ENCODE assay signal across 17 cellular contexts in the genomic region with DNA sequence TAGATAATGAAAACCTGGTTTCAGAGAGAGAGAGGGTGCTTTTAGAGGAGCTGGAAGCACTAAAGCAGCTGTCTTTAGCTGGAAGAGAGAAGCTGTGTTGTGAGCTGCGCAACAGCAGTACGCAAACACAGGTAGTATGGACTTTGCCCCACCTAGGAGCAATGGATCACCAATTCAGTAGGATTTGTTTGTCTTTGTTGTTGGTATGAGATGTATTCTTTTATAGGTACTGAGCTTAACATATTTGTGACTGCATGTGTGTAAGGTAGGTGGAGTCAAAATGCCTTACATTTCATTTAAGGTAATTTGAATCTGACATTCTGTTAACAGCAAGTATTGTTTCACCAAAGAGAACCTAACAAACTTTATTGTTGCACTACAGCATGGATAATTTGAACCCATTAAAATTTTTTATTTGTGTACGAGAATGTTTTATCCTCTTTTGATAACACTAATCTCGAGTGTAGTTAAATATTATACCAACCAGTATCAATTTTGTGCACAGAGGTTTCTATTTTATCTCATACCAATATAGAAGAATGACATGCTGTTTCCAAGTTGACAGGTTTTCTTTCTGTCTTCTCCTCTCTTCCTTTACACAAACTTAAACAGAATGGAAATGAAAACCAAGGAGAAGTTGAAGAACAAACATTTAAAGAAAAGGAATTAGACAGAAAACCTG.
DNase-seq lines count a peak whose midpoint lies in the region; ATAC-seq and TF ChIP-seq lines count a peak whose summit lies in the region.
"Had no signal": no experiment of that assay in that cellular context is flagged by ENCODE, and none has a peak within 500 bp of the region (broad histone marks: within the 10 kb centered on the region; RNA-seq: fewer than 3 reads in every experiment).

No MANE protein-coding gene starts in this region.

- no peaks in the 10 kb centered on the region for H3K9me3 Mint-ChIP-seq in progenitor cell of endocrine pancreas (ENCODE audit: low read depth)
- H3K9me3 Mint-ChIP-seq: CD4-positive, CD25-positive, alpha-beta regulatory T cell had no signal

- peak overlapping the region; percentile 59 for H3K4me3 Mint-ChIP-seq in progenitor cell of endocrine pancreas (ENCODE audit: low read depth)
- H3K4me3 Mint-ChIP-seq: CD4-positive, CD25-positive, alpha-beta regulatory T cell had no signal

- ATAC-seq in upper lobe of left lung (ENCODE audit: low FRiP score in 2 of 2), result no peak

- peak; percentile 72 for DNase-seq in COLO668 (lab: John Stamatoyannopoulos, UW; ENCODE audit: unreplicated experiment)
- DNase-seq in LoVo (ENCODE audit: low spot score), result peak; percentile 82
- no peak for DNase-seq in right atrium auricular region (ENCODE audit: low spot score)
- peak; percentile 37 for DNase-seq in progenitor cell of endocrine pancreas (ENCODE audit: low spot score, unreplicated experiment)
- no peak for DNase-seq in NOMO-1 treated with dmso at 0.1 percent for 144 hours (lab: John Stamatoyannopoulos, UW; ENCODE audit: unreplicated experiment)
- DNase-seq in upper lobe of left lung, result no peak
- no peak for DNase-seq in COLO829 (ENCODE audit: low spot score)
- no peak for DNase-seq in effector CD8-positive, alpha-beta T cell (lab: John Stamatoyannopoulos, UW)
- DNase-seq: activated CD4-positive, alpha-beta T cell treated with anti-CD3 and anti-CD28 coated beads for 48 hours; CD4-positive, CD25-positive, alpha-beta regulatory T cell; DMS79; NCI-H187; NCI-H2227 treated with DMSO at 0.1 percent for 48 hours; ovary; stimulated activated CD4-positive, alpha-beta T cell treated with anti-CD3 and anti-CD28 coated beads, Interleukin-4, amount 100 ng/mL, for 24 hours; uterus had no signal

- peaks cover 39% of the 10 kb centered on the region for H3K36me3 ChIP-seq in right atrium auricular region
- peaks cover 12 to 73% (median 31%) of the 10 kb centered on the region in 4 donors for H3K36me3 ChIP-seq in upper lobe of left lung
- H3K36me3 ChIP-seq: ovary, uterus had no signal

- no peak overlapping the region for H3K4me3 ChIP-seq in right atrium auricular region
- no peak overlapping the region for H3K4me3 ChIP-seq in upper lobe of left lung
- H3K4me3 ChIP-seq: ovary, uterus had no signal

- H3K4me1 ChIP-seq in right atrium auricular region (peaks cover 0 to 7% of the 10 kb centered on the region in 2 donors), upper lobe of left lung (no peaks in the 10 kb centered on the region)

- peaks cover 22% of the 10 kb centered on the region for H3K36me3 Mint-ChIP-seq in progenitor cell of endocrine pancreas (ENCODE audit: insufficient read depth)

- H3K9me3 ChIP-seq in right atrium auricular region (no peaks in the 10 kb centered on the region), upper lobe of left lung (no peaks in the 10 kb centered on the region)
- H3K9me3 ChIP-seq: ovary, uterus had no signal

- TF ChIP-seq CTCF in right atrium auricular region (IDR thresholded peaks at IDR 0.05), result no peak
- TF ChIP-seq CTCF in progenitor cell of endocrine pancreas (IDR thresholded peaks at IDR 0.05; ENCODE audit: unreplicated experiment), result no peak
- TF ChIP-seq CTCF in upper lobe of left lung (IDR thresholded peaks at IDR 0.05), result no peak

- TF ChIP-seq EP300 in upper lobe of left lung (IDR thresholded peaks at IDR 0.05), result no peak

- 73 to 82% methylated on average over 4 of the region's 4 CpGs for WGBS in upper lobe of left lung, 2 donors

- no peaks in the 10 kb centered on the region for H3K27me3 Mint-ChIP-seq in progenitor cell of endocrine pancreas
- H3K27me3 Mint-ChIP-seq: CD4-positive, CD25-positive, alpha-beta regulatory T cell had no signal

- H3K27ac ChIP-seq in right atrium auricular region (peak overlapping the region; percentile 67 to 75), upper lobe of left lung (no peak overlapping the region)
- H3K27ac ChIP-seq: HL-60, ovary had no signal

- H3K4me1 Mint-ChIP-seq in progenitor cell of endocrine pancreas (ENCODE audit: low read depth), result peaks cover 30% of the 10 kb centered on the region
- H3K4me1 Mint-ChIP-seq: CD4-positive, CD25-positive, alpha-beta regulatory T cell had no signal

- H3K27me3 ChIP-seq in right atrium auricular region (no peaks in the 10 kb centered on the region), upper lobe of left lung (no peaks in the 10 kb centered on the region)
- H3K27me3 ChIP-seq: ovary, uterus had no signal

- peak overlapping the region; percentile 96 for H3K27ac Mint-ChIP-seq in progenitor cell of endocrine pancreas
- H3K27ac Mint-ChIP-seq: CD4-positive, CD25-positive, alpha-beta regulatory T cell had no signal

- no peak for TF ChIP-seq POLR2A in upper lobe of left lung (IDR thresholded peaks at IDR 0.05)

Comparison
In these comparisons a context has a peak if more than half of its experiments do, and no peak if none do; other contexts are left out.
1. DNase-seq: peak in COLO668 (single experiment), LoVo (single experiment) and progenitor cell of endocrine pancreas (single experiment); none in right atrium auricular region (single experiment), NOMO-1 treated with dmso at 0.1 percent for 144 hours (single experiment), upper lobe of left lung (0 of 2), COLO829 (single experiment) and effector CD8-positive, alpha-beta T cell (single experiment).
2. H3K27ac ChIP-seq: peak in right atrium auricular region (2 of 2); none in upper lobe of left lung (0 of 4).